ENCODE assay signal across 8 cellular contexts in the genomic region with DNA sequence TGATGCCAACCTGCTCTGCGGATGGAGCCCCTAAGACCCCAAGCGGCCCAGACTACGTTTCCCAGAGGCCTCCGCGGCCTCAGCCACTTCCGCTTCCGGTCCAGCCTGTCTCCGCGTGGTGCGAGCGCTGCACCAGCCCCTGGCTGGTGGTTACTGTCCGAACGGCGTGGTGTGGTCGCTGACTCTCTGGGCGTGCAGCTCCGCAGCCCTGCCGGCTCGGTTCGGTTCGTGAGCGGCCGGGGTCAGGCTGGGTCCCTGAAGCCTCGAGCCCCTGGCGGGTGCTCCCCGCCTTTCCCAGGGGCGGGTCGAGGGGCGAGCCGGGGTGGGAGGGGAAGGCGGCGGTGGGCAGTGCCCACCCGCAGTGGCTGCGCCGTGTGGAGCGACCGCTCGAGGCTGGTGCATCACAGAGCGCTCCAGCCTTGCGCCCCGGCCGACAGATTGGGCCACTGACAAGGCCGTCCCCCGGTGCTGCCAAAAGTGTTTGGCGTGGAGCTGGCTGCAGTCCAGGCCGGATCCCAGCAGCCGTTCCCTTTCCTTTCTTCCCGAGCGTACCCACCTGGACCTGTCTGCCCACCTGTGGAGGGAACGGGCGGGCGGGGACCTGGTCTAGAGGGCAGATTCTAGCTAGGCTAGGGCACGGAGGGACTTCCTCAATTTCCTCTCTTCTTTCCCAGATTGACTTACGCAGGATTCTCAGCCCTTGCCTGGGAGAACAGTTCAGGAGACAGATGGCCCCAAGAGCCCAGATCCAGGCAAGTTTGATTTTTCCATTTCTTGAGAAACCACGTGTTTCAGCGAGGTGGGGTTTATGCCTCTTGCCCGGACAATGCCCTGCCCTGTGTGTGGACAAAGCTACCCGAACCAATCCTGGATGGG. TPM values are rescaled to one million over a fixed set of nuclear protein-coding genes. Genes with fewer than 3 reads are reported as not detected.
DNase-seq lines count a peak whose midpoint lies in the region; ATAC-seq and TF ChIP-seq lines count a peak whose summit lies in the region.

A gene (plus strand): TSS at position 116 of the 876 bp plus-strand sequence. CDS start 613 bp downstream, at position 729.

- intact Hi-C loops in colonic mucosa (cut with DNase I), result no loop called here

- H3K27ac ChIP-seq in 22Rv1 (peak within 1 kb of the TSS; percentile 60), colonic mucosa (peak within 1 kb of the TSS; percentile 31), layer of hippocampus (ENCODE audit: low read depth, low read length) (peak within 1 kb of the TSS; percentile 47)

- peak within 1 kb of the TSS; percentile 97 for H3K4me3 ChIP-seq in colonic mucosa

- H3K36me3 ChIP-seq in colonic mucosa, result no peaks in the 10 kb centered on the region

- H3K27me3 ChIP-seq in colonic mucosa (no peaks in the 10 kb centered on the region), layer of hippocampus (ENCODE audit: control insufficient read depth, insufficient read depth, low read length) (no peaks in the 10 kb centered on the region)

- ATAC-seq in GM18511 (IDR thresholded peaks at IDR 0.05; ENCODE audit: unreplicated experiment) (peak; percentile 100), HG02981 (IDR thresholded peaks at IDR 0.05; ENCODE audit: unreplicated experiment) (peak; percentile 98)

- H3K4me1 ChIP-seq in colonic mucosa, result no peaks in the 10 kb centered on the region

- TF ChIP-seq CTCF in 22Rv1 (IDR thresholded peaks at IDR 0.05) (no peak), colonic mucosa (IDR thresholded peaks at IDR 0.05) (no peak)

- H3K9ac ChIP-seq in colonic mucosa (ENCODE audit: low read depth in 2 of 2, low read length in 2 of 2), result peak within 1 kb of the TSS; percentile 66 to 76

- H3K9me3 ChIP-seq in colonic mucosa, result no peaks in the 10 kb centered on the region

- DNase-seq in NCI-H2227 treated with DMSO at 0.1 percent for 48 hours (lab: John Stamatoyannopoulos, UW) (peak; percentile 38), colonic mucosa (peak; percentile 68)
- DNase-seq in activated CD4-positive, alpha-beta T cell treated with anti-CD3 and anti-CD28 coated beads for 4 hours, result peak; percentile 64 to 66
- peak; percentile 42 to 65 (median 54) for DNase-seq in stimulated activated CD4-positive, alpha-beta T cell treated with anti-CD3 and anti-CD28 coated beads, Interleukin-1b, Interleukin-23, amount 100 ng/mL, for 24 hours (ENCODE audit: low read depth in 4 of 4, low spot score in 1 of 4)

RNA-seq across cellular contexts. Expression of the gene that starts here (rescaled TPM):
- total RNA-seq in colonic mucosa, result 1 to 10 TPM; 1.6 to 2.8 TPM

Comparison
In these comparisons a context has a peak if more than half of its experiments do, and no peak if none do; other contexts are left out.
1. Peak in every context shown above with its lines: DNase-seq, ATAC-seq, H3K4me3 ChIP-seq and H3K27ac ChIP-seq.